ENCODE assay signal across 22 cellular contexts in the genomic region with DNA sequence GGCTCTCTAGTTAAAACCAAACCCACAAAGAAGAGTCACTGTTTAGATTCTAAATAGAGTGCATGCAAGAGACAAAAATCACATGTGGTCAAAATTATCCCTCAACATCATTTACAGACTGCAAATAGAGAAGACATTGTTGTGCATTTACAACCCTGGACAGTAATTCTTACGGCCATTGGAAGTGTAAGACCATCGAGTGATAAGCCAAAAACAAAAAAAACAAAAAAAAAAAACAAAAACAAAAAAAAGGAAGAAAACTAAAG.
"Had no signal": no experiment of that assay in that cellular context is flagged by ENCODE, and none has a peak within 500 bp of the region (broad histone marks: within the 10 kb centered on the region; RNA-seq: fewer than 3 reads in every experiment).

No MANE protein-coding gene starts in this region.

- H2AFZ ChIP-seq: hepatocyte had no signal

- H3K9me3 ChIP-seq: mucosa of descending colon, testis, upper lobe of left lung had no signal

- DNase-seq: activated B cell treated with CpG ODN at 0.5 μM for 24 hours; activated CD4-positive, alpha-beta T cell treated with anti-CD3 and anti-CD28 coated beads for 4 hours; activated CD4-positive, alpha-beta T cell treated with anti-CD3 and anti-CD28 coated beads, Interleukin-2, amount 50 U/mL, for 48 hours; activated effector memory CD4-positive, alpha-beta T cell treated with anti-CD3 and anti-CD28 coated beads, Interleukin-2, amount 50 U/mL, for 16 hours; activated naive CD4-positive, alpha-beta T cell treated with anti-CD3 and anti-CD28 coated beads, Interleukin-2, amount 10 ng/mL, durations not matched to agents 7 days and 5 days; cerebellar nuclear complex; erythroblast; foreskin keratinocyte; glutamatergic neuron; mucosa of descending colon; nephron progenitor cell; retina; stimulated activated CD4-positive, alpha-beta T cell treated with anti-CD3 and anti-CD28 coated beads, Interleukin-4, amount 100 ng/mL, for 1 hour; stimulated activated naive CD4-positive, alpha-beta T cell; T1000; testis; upper lobe of left lung had no signal

- H3K4me2 ChIP-seq: hepatocyte had no signal

- H3K4me1 ChIP-seq: testis had no signal

- H3K27me3 Mint-ChIP-seq: progenitor cell of endocrine pancreas had no signal

- H3K9me3 Mint-ChIP-seq: activated B cell treated with CpG ODN at 0.5 μM for 24 hours; activated naive CD4-positive, alpha-beta T cell treated with anti-CD3 and anti-CD28 coated beads, Interleukin-2, amount 10 ng/mL, durations not matched to agents 7 days and 5 days; nephron progenitor cell; T-helper 1 cell treated with Interleukin-12 subunit alpha and Interleukin-12 subunit beta and Interleukin-4 antibody, amounts not matched to agents 30 μg/mL and 1 μg/mL, for 36 hours had no signal

- H3K4me3 ChIP-seq: coronary artery, hepatocyte, mucosa of descending colon, testis, upper lobe of left lung had no signal

- H3K27me3 ChIP-seq: foreskin keratinocyte, hepatocyte, testis, upper lobe of left lung had no signal

- H3K4me3 Mint-ChIP-seq: activated B cell treated with CpG ODN at 0.5 μM for 24 hours; activated naive CD4-positive, alpha-beta T cell treated with anti-CD3 and anti-CD28 coated beads, Interleukin-2, amount 10 ng/mL, durations not matched to agents 7 days and 5 days; memory B cell; nephron progenitor cell; T-helper 1 cell treated with Interleukin-12 subunit alpha and Interleukin-12 subunit beta and Interleukin-4 antibody, amounts not matched to agents 30 μg/mL and 1 μg/mL, for 36 hours had no signal

- H3K27ac Mint-ChIP-seq: activated B cell treated with CpG ODN at 0.5 μM for 24 hours; activated naive CD4-positive, alpha-beta T cell treated with anti-CD3 and anti-CD28 coated beads, Interleukin-2, amount 10 ng/mL, durations not matched to agents 7 days and 5 days; memory B cell; nephron progenitor cell; progenitor cell of endocrine pancreas; T-helper 1 cell treated with Interleukin-12 subunit alpha and Interleukin-12 subunit beta and Interleukin-4 antibody, amounts not matched to agents 30 μg/mL and 1 μg/mL, for 36 hours had no signal

- H3K36me3 ChIP-seq: upper lobe of left lung had no signal

- H3K4me1 Mint-ChIP-seq: activated B cell treated with CpG ODN at 0.5 μM for 24 hours; activated naive CD4-positive, alpha-beta T cell treated with anti-CD3 and anti-CD28 coated beads, Interleukin-2, amount 10 ng/mL, durations not matched to agents 7 days and 5 days; memory B cell; nephron progenitor cell had no signal

- H3K79me2 ChIP-seq: hepatocyte had no signal

- H3K36me3 Mint-ChIP-seq: activated naive CD4-positive, alpha-beta T cell treated with anti-CD3 and anti-CD28 coated beads, Interleukin-2, amount 10 ng/mL, durations not matched to agents 7 days and 5 days; memory B cell had no signal

- H3K27ac ChIP-seq: coronary artery, foreskin keratinocyte, testis, upper lobe of left lung had no signal
